8 cellular contexts compared by ENCODE assay signal in genomic region chr2:109031481-109032228, GRCh38. TPM values are rescaled to one million over a fixed set of nuclear protein-coding genes. Genes with fewer than 3 reads are reported as not detected.
DNase-seq lines count a peak whose midpoint lies in the region; ATAC-seq and TF ChIP-seq lines count a peak whose summit lies in the region.

No MANE protein-coding gene starts in this region.

- H3K79me2 ChIP-seq in PC-3 (ENCODE audit: low read length), result no peaks in the 10 kb centered on the region

- no peak for TF ChIP-seq CTCF in PC-3 (conservative IDR thresholded peaks at IDR 0.05; ENCODE audit: low read depth, low read length)
- TF ChIP-seq CTCF in progenitor cell of endocrine pancreas (IDR thresholded peaks at IDR 0.05; ENCODE audit: unreplicated experiment), result peak; percentile 23

- DNase-seq in ELR (ENCODE audit: low read depth) (peak; percentile 21), PC-3 (peak; percentile 20), Right ventricle myocardium superior (peak; percentile 66), progenitor cell of endocrine pancreas (ENCODE audit: low spot score, unreplicated experiment) (peak; percentile 43), ureter (ENCODE audit: low spot score) (peak; percentile 60)
- peak; percentile 30 for DNase-seq in activated T-helper 9 cell treated with anti-CD3 and anti-CD28 coated beads, Interleukin-2, amount 50 U/mL, for 16 hours (ENCODE audit: low read depth)

- H3K9ac ChIP-seq in PC-3 (ENCODE audit: low read length), result no peak overlapping the region

- H3K27ac Mint-ChIP-seq in progenitor cell of endocrine pancreas, result peak overlapping the region; percentile 81

- BruUV-seq in PC-3 (replicated peaks; lab: Mats Ljungman, UMichigan), result no TSS peak

- intact Hi-C loops in PC-3 (cut with micrococcal nuclease) (no loop called here), Right ventricle myocardium superior (cut with DNase I) (no loop called here)

- H3K9me3 Mint-ChIP-seq in progenitor cell of endocrine pancreas (ENCODE audit: low read depth), result peaks cover 4% of the 10 kb centered on the region

- H3K36me3 Mint-ChIP-seq in progenitor cell of endocrine pancreas (ENCODE audit: insufficient read depth), result no peaks in the 10 kb centered on the region

- no peaks in the 10 kb centered on the region for H3F3A ChIP-seq in PC-3 (ENCODE audit: low read length, unreplicated experiment)

- peak overlapping the region; percentile 74 for H2AFZ ChIP-seq in PC-3 (ENCODE audit: low read length)

- no peaks in the 10 kb centered on the region for H3K9me2 ChIP-seq in PC-3 (replicated peaks; ENCODE audit: low read length)

- H3K27me3 Mint-ChIP-seq in progenitor cell of endocrine pancreas, result no peaks in the 10 kb centered on the region

- H3K27ac ChIP-seq in PC-3 (ENCODE audit: low read length), result no peak overlapping the region

- peak overlapping the region; percentile 86 for H3K4me2 ChIP-seq in PC-3 (ENCODE audit: low read length)

- no peaks in the 10 kb centered on the region for H3K27me3 ChIP-seq in PC-3 (ENCODE audit: low read length)

- H3K36me3 ChIP-seq in PC-3 (ENCODE audit: low read depth, low read length), result no peaks in the 10 kb centered on the region

- peaks cover 17% of the 10 kb centered on the region for H3K4me1 Mint-ChIP-seq in progenitor cell of endocrine pancreas (ENCODE audit: low read depth)

- peak; percentile 54 for ATAC-seq in HG02588 (IDR thresholded peaks at IDR 0.05; ENCODE audit: unreplicated experiment)
- peak; percentile 82 for ATAC-seq in PC-3
- peak; percentile 92 for ATAC-seq in Right ventricle myocardium superior (ENCODE audit: poor library complexity)
- ATAC-seq in HG03442 (IDR thresholded peaks at IDR 0.05; ENCODE audit: unreplicated experiment), result no peak

- CTCF ChIA-PET in PC-3 (lab: Charles Lee), result no interaction called here

- H3K4me3 Mint-ChIP-seq in progenitor cell of endocrine pancreas (ENCODE audit: low read depth), result peak overlapping the region; percentile 68

- no peaks in the 10 kb centered on the region for H4K20me1 ChIP-seq in PC-3 (ENCODE audit: low read length)

- H3K4me1 ChIP-seq in PC-3 (ENCODE audit: insufficient read depth, low read length), result no peaks in the 10 kb centered on the region

- POLR2A ChIA-PET in PC-3 (lab: Charles Lee; ENCODE audit: unreplicated experiment), result no interaction called here

- no peaks in the 10 kb centered on the region for H3K9me3 ChIP-seq in PC-3 (ENCODE audit: low read length)

- H3K4me3 ChIP-seq in PC-3 (ENCODE audit: low read length), result peak overlapping the region; percentile 59

RNA-seq across cellular contexts. Expression of gene EDAR, which starts 42.6 kb away (rescaled TPM):
- total RNA-seq in PC-3 (2014; rRNA removed) (0.04 TPM in 1 of 2 replicates, not detected in the other), Right ventricle myocardium superior (0.11 TPM), progenitor cell of endocrine pancreas (0.24 and 0.69 TPM in 2 replicates), ureter (0.96 TPM)
